Comparison of ENCODE assay signal across 1 cellular context in the genomic region with DNA sequence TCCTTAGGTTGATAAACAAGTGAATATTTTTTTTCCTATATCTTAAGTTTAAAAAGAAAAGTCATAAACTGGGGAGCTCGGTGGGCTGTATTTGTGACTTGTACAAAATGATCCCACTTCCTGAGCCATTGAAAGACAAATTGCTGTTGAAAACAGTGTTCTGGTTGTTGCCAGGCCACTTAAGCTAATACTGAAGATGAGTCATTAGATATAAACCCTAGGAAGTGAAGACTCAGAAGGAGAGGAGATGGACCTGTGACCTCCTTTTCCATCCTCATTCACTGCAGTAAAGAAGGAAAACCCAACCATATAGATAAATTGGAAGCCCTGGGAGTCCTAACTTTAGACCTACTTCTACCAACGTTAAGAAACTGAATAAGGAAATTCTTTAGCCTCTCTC.
TF ChIP-seq lines count a peak whose summit lies in the region.

No MANE protein-coding gene starts in this region.

TF ChIP-seq in WTC11, 78 proteins besides CTCF, POLR2A, EP300 and RAD21 (continued from another document):
- TF ChIP-seq, protein P1, sequence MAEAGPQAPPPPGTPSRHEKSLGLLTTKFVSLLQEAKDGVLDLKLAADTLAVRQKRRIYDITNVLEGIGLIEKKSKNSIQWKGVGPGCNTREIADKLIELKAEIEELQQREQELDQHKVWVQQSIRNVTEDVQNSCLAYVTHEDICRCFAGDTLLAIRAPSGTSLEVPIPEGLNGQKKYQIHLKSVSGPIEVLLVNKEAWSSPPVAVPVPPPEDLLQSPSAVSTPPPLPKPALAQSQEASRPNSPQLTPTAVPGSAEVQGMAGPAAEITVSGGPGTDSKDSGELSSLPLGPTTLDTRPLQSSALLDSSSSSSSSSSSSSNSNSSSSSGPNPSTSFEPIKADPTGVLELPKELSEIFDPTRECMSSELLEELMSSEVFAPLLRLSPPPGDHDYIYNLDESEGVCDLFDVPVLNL (CRISPR knock-in tag; IDR thresholded peaks at IDR 0.05; ENCODE audit: borderline replicate concordance, low read depth) = no peak
- TF ChIP-seq, protein P2, sequence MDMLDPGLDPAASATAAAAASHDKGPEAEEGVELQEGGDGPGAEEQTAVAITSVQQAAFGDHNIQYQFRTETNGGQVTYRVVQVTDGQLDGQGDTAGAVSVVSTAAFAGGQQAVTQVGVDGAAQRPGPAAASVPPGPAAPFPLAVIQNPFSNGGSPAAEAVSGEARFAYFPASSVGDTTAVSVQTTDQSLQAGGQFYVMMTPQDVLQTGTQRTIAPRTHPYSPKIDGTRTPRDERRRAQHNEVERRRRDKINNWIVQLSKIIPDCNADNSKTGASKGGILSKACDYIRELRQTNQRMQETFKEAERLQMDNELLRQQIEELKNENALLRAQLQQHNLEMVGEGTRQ (CRISPR knock-in tag; IDR thresholded peaks at IDR 0.05) = no peak
- TF ChIP-seq ZNF396 (CRISPR knock-in tag; IDR thresholded peaks at IDR 0.05; ENCODE audit: borderline replicate concordance) (no peak), RORB (CRISPR knock-in tag; IDR thresholded peaks at IDR 0.05) (no peak), MYBL2 (CRISPR knock-in tag; IDR thresholded peaks at IDR 0.05) (no peak), TP53 (CRISPR knock-in tag; IDR thresholded peaks at IDR 0.05) (no peak), ZNF138 (CRISPR knock-in tag; conservative IDR thresholded peaks at IDR 0.05) (no peak), ETV6 (CRISPR knock-in tag; IDR thresholded peaks at IDR 0.05) (no peak), TCF7 (CRISPR knock-in tag; IDR thresholded peaks at IDR 0.05; ENCODE audit: low read depth) (no peak), ZBTB43 (CRISPR knock-in tag; IDR thresholded peaks at IDR 0.05) (no peak), SMAD4 (CRISPR knock-in tag; IDR thresholded peaks at IDR 0.05) (no peak), ZNF121 (CRISPR knock-in tag; IDR thresholded peaks at IDR 0.05) (no peak), E2F5 (CRISPR knock-in tag; IDR thresholded peaks at IDR 0.05) (no peak), SOX15 (CRISPR knock-in tag; IDR thresholded peaks at IDR 0.05) (no peak), AR (CRISPR knock-in tag; IDR thresholded peaks at IDR 0.05) (no peak)
- TF ChIP-seq, protein P3, sequence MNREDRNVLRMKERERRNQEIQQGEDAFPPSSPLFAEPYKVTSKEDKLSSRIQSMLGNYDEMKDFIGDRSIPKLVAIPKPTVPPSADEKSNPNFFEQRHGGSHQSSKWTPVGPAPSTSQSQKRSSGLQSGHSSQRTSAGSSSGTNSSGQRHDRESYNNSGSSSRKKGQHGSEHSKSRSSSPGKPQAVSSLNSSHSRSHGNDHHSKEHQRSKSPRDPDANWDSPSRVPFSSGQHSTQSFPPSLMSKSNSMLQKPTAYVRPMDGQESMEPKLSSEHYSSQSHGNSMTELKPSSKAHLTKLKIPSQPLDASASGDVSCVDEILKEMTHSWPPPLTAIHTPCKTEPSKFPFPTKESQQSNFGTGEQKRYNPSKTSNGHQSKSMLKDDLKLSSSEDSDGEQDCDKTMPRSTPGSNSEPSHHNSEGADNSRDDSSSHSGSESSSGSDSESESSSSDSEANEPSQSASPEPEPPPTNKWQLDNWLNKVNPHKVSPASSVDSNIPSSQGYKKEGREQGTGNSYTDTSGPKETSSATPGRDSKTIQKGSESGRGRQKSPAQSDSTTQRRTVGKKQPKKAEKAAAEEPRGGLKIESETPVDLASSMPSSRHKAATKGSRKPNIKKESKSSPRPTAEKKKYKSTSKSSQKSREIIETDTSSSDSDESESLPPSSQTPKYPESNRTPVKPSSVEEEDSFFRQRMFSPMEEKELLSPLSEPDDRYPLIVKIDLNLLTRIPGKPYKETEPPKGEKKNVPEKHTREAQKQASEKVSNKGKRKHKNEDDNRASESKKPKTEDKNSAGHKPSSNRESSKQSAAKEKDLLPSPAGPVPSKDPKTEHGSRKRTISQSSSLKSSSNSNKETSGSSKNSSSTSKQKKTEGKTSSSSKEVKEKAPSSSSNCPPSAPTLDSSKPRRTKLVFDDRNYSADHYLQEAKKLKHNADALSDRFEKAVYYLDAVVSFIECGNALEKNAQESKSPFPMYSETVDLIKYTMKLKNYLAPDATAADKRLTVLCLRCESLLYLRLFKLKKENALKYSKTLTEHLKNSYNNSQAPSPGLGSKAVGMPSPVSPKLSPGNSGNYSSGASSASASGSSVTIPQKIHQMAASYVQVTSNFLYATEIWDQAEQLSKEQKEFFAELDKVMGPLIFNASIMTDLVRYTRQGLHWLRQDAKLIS (CRISPR knock-in tag; IDR thresholded peaks at IDR 0.05; ENCODE audit: borderline replicate concordance) = no peak
- TF ChIP-seq, protein P4, sequence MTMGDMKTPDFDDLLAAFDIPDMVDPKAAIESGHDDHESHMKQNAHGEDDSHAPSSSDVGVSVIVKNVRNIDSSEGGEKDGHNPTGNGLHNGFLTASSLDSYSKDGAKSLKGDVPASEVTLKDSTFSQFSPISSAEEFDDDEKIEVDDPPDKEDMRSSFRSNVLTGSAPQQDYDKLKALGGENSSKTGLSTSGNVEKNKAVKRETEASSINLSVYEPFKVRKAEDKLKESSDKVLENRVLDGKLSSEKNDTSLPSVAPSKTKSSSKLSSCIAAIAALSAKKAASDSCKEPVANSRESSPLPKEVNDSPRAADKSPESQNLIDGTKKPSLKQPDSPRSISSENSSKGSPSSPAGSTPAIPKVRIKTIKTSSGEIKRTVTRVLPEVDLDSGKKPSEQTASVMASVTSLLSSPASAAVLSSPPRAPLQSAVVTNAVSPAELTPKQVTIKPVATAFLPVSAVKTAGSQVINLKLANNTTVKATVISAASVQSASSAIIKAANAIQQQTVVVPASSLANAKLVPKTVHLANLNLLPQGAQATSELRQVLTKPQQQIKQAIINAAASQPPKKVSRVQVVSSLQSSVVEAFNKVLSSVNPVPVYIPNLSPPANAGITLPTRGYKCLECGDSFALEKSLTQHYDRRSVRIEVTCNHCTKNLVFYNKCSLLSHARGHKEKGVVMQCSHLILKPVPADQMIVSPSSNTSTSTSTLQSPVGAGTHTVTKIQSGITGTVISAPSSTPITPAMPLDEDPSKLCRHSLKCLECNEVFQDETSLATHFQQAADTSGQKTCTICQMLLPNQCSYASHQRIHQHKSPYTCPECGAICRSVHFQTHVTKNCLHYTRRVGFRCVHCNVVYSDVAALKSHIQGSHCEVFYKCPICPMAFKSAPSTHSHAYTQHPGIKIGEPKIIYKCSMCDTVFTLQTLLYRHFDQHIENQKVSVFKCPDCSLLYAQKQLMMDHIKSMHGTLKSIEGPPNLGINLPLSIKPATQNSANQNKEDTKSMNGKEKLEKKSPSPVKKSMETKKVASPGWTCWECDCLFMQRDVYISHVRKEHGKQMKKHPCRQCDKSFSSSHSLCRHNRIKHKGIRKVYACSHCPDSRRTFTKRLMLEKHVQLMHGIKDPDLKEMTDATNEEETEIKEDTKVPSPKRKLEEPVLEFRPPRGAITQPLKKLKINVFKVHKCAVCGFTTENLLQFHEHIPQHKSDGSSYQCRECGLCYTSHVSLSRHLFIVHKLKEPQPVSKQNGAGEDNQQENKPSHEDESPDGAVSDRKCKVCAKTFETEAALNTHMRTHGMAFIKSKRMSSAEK (CRISPR knock-in tag; IDR thresholded peaks at IDR 0.05; ENCODE audit: borderline replicate concordance) = no peak
- TF ChIP-seq, protein P5, sequence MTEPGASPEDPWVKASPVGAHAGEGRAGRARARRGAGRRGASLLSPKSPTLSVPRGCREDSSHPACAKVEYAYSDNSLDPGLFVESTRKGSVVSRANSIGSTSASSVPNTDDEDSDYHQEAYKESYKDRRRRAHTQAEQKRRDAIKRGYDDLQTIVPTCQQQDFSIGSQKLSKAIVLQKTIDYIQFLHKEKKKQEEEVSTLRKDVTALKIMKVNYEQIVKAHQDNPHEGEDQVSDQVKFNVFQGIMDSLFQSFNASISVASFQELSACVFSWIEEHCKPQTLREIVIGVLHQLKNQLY (CRISPR knock-in tag; IDR thresholded peaks at IDR 0.05) = no peak
TF ChIP-seq in WTC11: peak in this region for 0.
